Comparison of ENCODE assay signal across 1 cellular context in genomic region chr1:229716064-229716463, GRCh38.
TF ChIP-seq lines count a peak whose summit lies in the region.

No MANE protein-coding gene starts in this region.

TF ChIP-seq in H1, 55 proteins besides CTCF, POLR2A, EP300 and RAD21 (continued from another document):
- peak; percentile 60; the same call in 1 of the 2 replicates for TF ChIP-seq E2F6 (IDR thresholded peaks at IDR 0.05)
- no peak for TF ChIP-seq EZH2 (IDR thresholded peaks at IDR 0.05; ENCODE audit: low read depth, low read length, severe bottlenecking)
- TF ChIP-seq SP1 (IDR thresholded peaks at IDR 0.05; ENCODE audit: low read depth, low read length) = no peak; the same call in 1 of the 2 replicates
- peak; percentile 56; the same call in 1 of the 2 replicates for TF ChIP-seq TAF1 (IDR thresholded peaks at IDR 0.05; ENCODE audit: low read depth, low read length)
- peak; percentile 47; the same call in 1 of the 2 replicates for TF ChIP-seq MAX (IDR thresholded peaks at IDR 0.05)
- TF ChIP-seq CHD7 (IDR thresholded peaks at IDR 0.05; ENCODE audit: insufficient replicate concordance, low read length) = no peak
- TF ChIP-seq BACH1 (IDR thresholded peaks at IDR 0.05; ENCODE audit: low read length) = no peak
- no peak for TF ChIP-seq MAFK (IDR thresholded peaks at IDR 0.05; ENCODE audit: low read depth, low read length)
- no peak for TF ChIP-seq JUND (IDR thresholded peaks at IDR 0.05; ENCODE audit: low read length)
- no peak for TF ChIP-seq USF2 (IDR thresholded peaks at IDR 0.05; ENCODE audit: low read length)
- TF ChIP-seq SP4 (IDR thresholded peaks at IDR 0.05; ENCODE audit: low read length) = no peak
- 0 out of 2 replicates have a peak, but pooled peaks have one; percentile 48 for TF ChIP-seq RBBP5 (IDR thresholded peaks at IDR 0.05; ENCODE audit: borderline replicate concordance, low read depth, low read length)
- TF ChIP-seq SIX5 (IDR thresholded peaks at IDR 0.05; ENCODE audit: low read depth, low read length) = no peak
- TF ChIP-seq SIN3A (conservative IDR thresholded peaks at IDR 0.05 in 1 of 2, IDR thresholded peaks at IDR 0.05 in 1 of 2; ENCODE audit: low read depth in 1 of 2, low read length in 2 of 2) = no peak
- peak; percentile 82 for TF ChIP-seq TEAD4 (IDR thresholded peaks at IDR 0.05; ENCODE audit: low read depth, low read length)
